In genomic region chrX:153400146-153401132, GRCh38 we compare ENCODE assay signal across 9 cellular contexts. TPM values are rescaled to one million over a fixed set of nuclear protein-coding genes. Genes with fewer than 3 reads are reported as not detected.
A peak's percentile ranks its signal among the peaks of the same experiment; 100 is the strongest.
DNase-seq lines count a peak whose midpoint lies in the region; ATAC-seq, FAIRE-seq and TF ChIP-seq lines count a peak whose summit lies in the region.
"Had no signal": no experiment of that assay in that cellular context is flagged by ENCODE, and none has a peak within 500 bp of the region (broad histone marks: within the 10 kb centered on the region; RNA-seq: fewer than 3 reads in every experiment).

No MANE protein-coding gene starts in this region.

- H3K79me1 ChIP-seq in mesendoderm (ENCODE audit: low read length): no peaks in the 10 kb centered on the region

- H3K4ac ChIP-seq in mesendoderm (ENCODE audit: low read depth, low read length): no peak overlapping the region

- H2BK5ac ChIP-seq in mesendoderm (ENCODE audit: low read length): no peak overlapping the region

- no peaks in the 10 kb centered on the region for H3K9me3 ChIP-seq in DND-41 (ENCODE audit: insufficient read depth, low read length, severe bottlenecking)
- H3K9me3 ChIP-seq: SJSA1 had no signal

- H2AK5ac ChIP-seq in mesendoderm (ENCODE audit: low read length): no peak overlapping the region

- H2BK15ac ChIP-seq in mesendoderm (replicated peaks; ENCODE audit: low read depth): no peak overlapping the region

- H3K23ac ChIP-seq in mesendoderm (ENCODE audit: low read length): no peak overlapping the region

- no peak overlapping the region for H2AFZ ChIP-seq in DND-41 (ENCODE audit: low read depth, low read length)

- no peak for FAIRE-seq in urothelium cell line (lab: Jason Lieb, UNC)

- DNase-seq in DND-41 (peak; percentile 25), T-helper 9 cell (peak; percentile 41), T47D (ENCODE audit: low read depth in 1 of 2, low spot score in 1 of 2) (peak; percentile 12 to 45), mesendoderm (peak; percentile 66), urothelium cell line (ENCODE audit: low spot score) (peak; percentile 77), amygdala (lab: John Stamatoyannopoulos, UW) (no peak)

- H3K79me2 ChIP-seq in DND-41 (ENCODE audit: insufficient read depth, low read length) (no peaks in the 10 kb centered on the region), mesendoderm (ENCODE audit: control insufficient read depth, insufficient read depth, low read length) (no peaks in the 10 kb centered on the region)

- ATAC-seq in DND-41 (ENCODE audit: insufficient read depth, low read depth) (peak; percentile 53; the same call in 1 of the 3 replicates), HG03521 (IDR thresholded peaks at IDR 0.05; ENCODE audit: unreplicated experiment) (peak; percentile 65), GM19324 (IDR thresholded peaks at IDR 0.05; ENCODE audit: low FRiP score, unreplicated experiment) (no peak)

- H3K9ac ChIP-seq in DND-41 (ENCODE audit: low read depth, low read length) (no peak overlapping the region), mesendoderm (ENCODE audit: low read length) (no peak overlapping the region)

- H3K36me3 ChIP-seq in DND-41 (ENCODE audit: insufficient read depth, low read length) (no peaks in the 10 kb centered on the region), mesendoderm (ENCODE audit: control insufficient read depth, insufficient read depth, low read length) (no peaks in the 10 kb centered on the region)
- H3K36me3 ChIP-seq: SJSA1 had no signal

- H4K8ac ChIP-seq in mesendoderm (ENCODE audit: low read depth, low read length): no peak overlapping the region

- H3K27ac ChIP-seq in DND-41 (ENCODE audit: low read length) (no peak overlapping the region), mesendoderm (ENCODE audit: low read depth, low read length) (no peak overlapping the region)
- H3K27ac ChIP-seq: SJSA1 had no signal

- peak; percentile 69 for TF ChIP-seq CTCF in DND-41 (IDR thresholded peaks at IDR 0.05; ENCODE audit: borderline replicate concordance, extremely low read depth, low read length, poor library complexity, severe bottlenecking)

- H3K27me3 ChIP-seq in DND-41 (ENCODE audit: insufficient read depth, low read length, poor library complexity) (no peaks in the 10 kb centered on the region), mesendoderm (ENCODE audit: insufficient read depth, low read length, poor library complexity) (no peaks in the 10 kb centered on the region)
- H3K27me3 ChIP-seq: SJSA1 had no signal

- in situ Hi-C loops in T47D (cut with HindIII; ENCODE audit: low pct_unique_long_range_greater_than_20kb, low sequenced_read_pairs): no loop called here

- no peak overlapping the region for H3K4me3 ChIP-seq in DND-41 (ENCODE audit: low read depth in 1 of 2, low read length in 2 of 2)
- no peak overlapping the region for H3K4me3 ChIP-seq in mesendoderm (ENCODE audit: low read length)
- H3K4me3 ChIP-seq: SJSA1 had no signal

- no peaks in the 10 kb centered on the region for H3K4me1 ChIP-seq in DND-41 (ENCODE audit: insufficient read depth, low read length)
- no peaks in the 10 kb centered on the region for H3K4me1 ChIP-seq in mesendoderm (ENCODE audit: control insufficient read depth, low read depth, low read length)
- H3K4me1 ChIP-seq: SJSA1 had no signal

- no peak overlapping the region for H2BK120ac ChIP-seq in mesendoderm (ENCODE audit: low read depth, low read length)

- H4K5ac ChIP-seq in mesendoderm (ENCODE audit: low read length): no peak overlapping the region

- WGBS in mesendoderm (ENCODE audit: extremely low coverage, insufficient coverage, low lambda C conversion rate): no CpG with 5 or more reads among the region's 60 CpGs

- H3K4me2 ChIP-seq in DND-41 (ENCODE audit: insufficient read depth, low read length) (no peak overlapping the region), mesendoderm (ENCODE audit: low read length) (no peak overlapping the region)

- H4K20me1 ChIP-seq in DND-41 (ENCODE audit: insufficient read depth, low read length): no peaks in the 10 kb centered on the region

- H3K18ac ChIP-seq in mesendoderm (ENCODE audit: low read length): no peak overlapping the region

- H3K56ac ChIP-seq in mesendoderm (ENCODE audit: low read length): no peak overlapping the region

RNA-seq across cellular contexts. Expression of gene PNMA6E, which starts 0.7 kb away (rescaled TPM):
- polyA plus RNA-seq in mesendoderm (2013, experiment 1 of 2): not detected
- not detected for polyA plus RNA-seq in mesendoderm (2013, experiment 2 of 2)

RNA-seq across cellular contexts. Expression of gene ZFP92, which starts 10.8 kb away (rescaled TPM):
- polyA plus RNA-seq in mesendoderm (2013, experiment 1 of 2): 0.08 TPM
- 0.11 TPM for polyA plus RNA-seq in mesendoderm (2013, experiment 2 of 2)

RNA-seq across cellular contexts. Expression of gene TREX2, which starts 45.4 kb away (rescaled TPM):
- 0.32 TPM for polyA plus RNA-seq in mesendoderm (2013, experiment 1 of 2)
- 0.35 TPM for polyA plus RNA-seq in mesendoderm (2013, experiment 2 of 2)

Comparison
In these comparisons a context has a peak if more than half of its experiments do, and no peak if none do; other contexts are left out.
1. DNase-seq: peak in DND-41 (single experiment), T-helper 9 cell (single experiment), T47D (2 of 2), mesendoderm (single experiment) and urothelium cell line (single experiment); none in amygdala (0 of 56).